1 cellular context compared by ENCODE assay signal in the genomic region with DNA sequence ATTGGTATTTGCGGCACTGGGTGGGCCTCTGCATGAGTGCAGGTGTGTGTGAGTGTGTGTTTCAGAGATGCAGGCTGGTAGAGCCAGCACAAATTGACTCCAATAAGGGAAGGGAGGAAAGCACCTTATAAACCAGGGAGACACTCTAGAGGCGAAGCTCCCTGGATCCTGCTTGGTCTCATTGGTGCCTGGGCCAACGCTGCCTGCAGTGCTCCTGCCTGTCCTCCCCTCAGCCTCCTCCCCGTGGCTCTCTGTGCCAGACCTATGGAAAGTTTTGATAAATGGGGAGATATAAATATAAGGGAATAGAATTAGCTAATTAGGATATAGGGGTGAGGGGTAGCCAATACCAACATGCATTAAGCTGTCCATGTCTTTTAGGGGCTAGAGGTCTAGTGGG.
TF ChIP-seq lines count a peak whose summit lies in the region.

No MANE protein-coding gene starts in this region.

TF ChIP-seq in HepG2, 621 proteins besides CTCF, POLR2A, EP300 and RAD21:
- TF ChIP-seq ZNF263 (CRISPR knock-in tag; IDR thresholded peaks at IDR 0.05) (peak; percentile 46; the same call in 1 of the 2 replicates), RFX5 (IDR thresholded peaks at IDR 0.05; ENCODE audit: low read depth, low read length) (no peak), CBFB (CRISPR knock-in tag; IDR thresholded peaks at IDR 0.05) (no peak), TSC22D2 (CRISPR knock-in tag; IDR thresholded peaks at IDR 0.05; ENCODE audit: borderline replicate concordance) (no peak)
- TF ChIP-seq, protein P1, sequence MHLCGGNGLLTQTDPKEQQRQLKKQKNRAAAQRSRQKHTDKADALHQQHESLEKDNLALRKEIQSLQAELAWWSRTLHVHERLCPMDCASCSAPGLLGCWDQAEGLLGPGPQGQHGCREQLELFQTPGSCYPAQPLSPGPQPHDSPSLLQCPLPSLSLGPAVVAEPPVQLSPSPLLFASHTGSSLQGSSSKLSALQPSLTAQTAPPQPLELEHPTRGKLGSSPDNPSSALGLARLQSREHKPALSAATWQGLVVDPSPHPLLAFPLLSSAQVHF (CRISPR knock-in tag; IDR thresholded peaks at IDR 0.05), result no peak
- TF ChIP-seq, protein P2, sequence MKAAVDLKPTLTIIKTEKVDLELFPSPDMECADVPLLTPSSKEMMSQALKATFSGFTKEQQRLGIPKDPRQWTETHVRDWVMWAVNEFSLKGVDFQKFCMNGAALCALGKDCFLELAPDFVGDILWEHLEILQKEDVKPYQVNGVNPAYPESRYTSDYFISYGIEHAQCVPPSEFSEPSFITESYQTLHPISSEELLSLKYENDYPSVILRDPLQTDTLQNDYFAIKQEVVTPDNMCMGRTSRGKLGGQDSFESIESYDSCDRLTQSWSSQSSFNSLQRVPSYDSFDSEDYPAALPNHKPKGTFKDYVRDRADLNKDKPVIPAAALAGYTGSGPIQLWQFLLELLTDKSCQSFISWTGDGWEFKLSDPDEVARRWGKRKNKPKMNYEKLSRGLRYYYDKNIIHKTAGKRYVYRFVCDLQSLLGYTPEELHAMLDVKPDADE (CRISPR knock-in tag; IDR thresholded peaks at IDR 0.05), result no peak
